In the genomic region with DNA sequence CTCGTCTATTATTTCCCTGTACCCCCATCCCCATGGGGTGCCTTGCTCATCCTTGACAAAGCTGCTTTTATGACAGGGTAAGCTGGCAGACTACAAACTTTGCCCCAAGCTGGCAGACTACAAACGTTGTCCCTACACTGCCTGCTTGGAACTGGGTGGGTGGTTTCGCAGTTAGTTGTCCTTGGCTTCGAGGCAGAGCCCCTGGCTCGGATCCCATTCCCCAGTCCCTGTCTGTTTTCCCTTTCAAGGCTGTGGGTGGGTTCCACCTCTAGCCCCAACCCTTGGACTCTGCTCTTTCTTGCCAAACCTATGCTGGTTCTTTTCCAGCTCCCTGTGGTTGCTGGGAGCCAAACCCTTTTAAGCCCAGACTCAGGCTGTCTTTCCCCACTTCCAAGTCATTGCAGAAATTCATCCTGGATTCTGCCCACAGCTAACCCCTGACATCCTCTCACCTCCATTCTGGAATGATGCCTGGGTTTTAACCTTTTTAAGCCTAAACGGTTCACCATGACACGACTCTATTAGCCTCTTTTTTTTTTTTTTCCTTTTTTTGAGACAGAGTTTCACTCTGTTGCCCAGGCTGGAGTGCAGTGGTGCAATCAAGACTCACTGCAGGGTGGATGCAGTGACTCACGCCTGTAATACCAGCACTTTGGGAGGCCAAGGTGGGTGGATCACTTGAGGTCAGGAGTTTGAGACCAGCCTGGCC, we compare ENCODE assay signal across 8 cellular contexts. TPM values are rescaled to one million over a fixed set of nuclear protein-coding genes. Genes with fewer than 3 reads are reported as not detected.
DNase-seq lines count a peak whose midpoint lies in the region; ATAC-seq, FAIRE-seq and TF ChIP-seq lines count a peak whose summit lies in the region.

No MANE protein-coding gene starts in this region.

- peaks cover 12% of the 10 kb centered on the region for H3K4me1 Mint-ChIP-seq in activated CD8-positive, alpha-beta T cell treated with anti-CD3 and anti-CD28 coated beads, Interleukin-2, amount 10 ng/mL, durations not matched to agents 7 days and 5 days (ENCODE audit: low read depth)

- H3K4me2 ChIP-seq in BLaER1 treated with 17β-estradiol and CSF1 and Interleukin-3, amounts not matched to agents 10 nM and 100 nM, result peak overlapping the region in 10 of 11 experiments; percentile 8 to 66 (median 30); a peak in 14 of 22 replicates

- no peak overlapping the region for H3K4me3 Mint-ChIP-seq in activated CD8-positive, alpha-beta T cell treated with anti-CD3 and anti-CD28 coated beads, Interleukin-2, amount 10 ng/mL, durations not matched to agents 7 days and 5 days

- no peak for ATAC-seq in HG02798 (IDR thresholded peaks at IDR 0.05; ENCODE audit: poor library complexity, unreplicated experiment)
- no peak for ATAC-seq in activated CD8-positive, alpha-beta T cell treated with anti-CD3 and anti-CD28 coated beads, Interleukin-2, amount 10 ng/mL, durations not matched to agents 7 days and 5 days

- H3K4me1 ChIP-seq in BLaER1 treated with 17β-estradiol and CSF1 and Interleukin-3, amounts not matched to agents 10 nM and 100 nM, result peaks cover 26 to 72% (median 59%) of the 10 kb centered on the region in 10 experiments

- TF ChIP-seq CTCF in fibroblast of villous mesenchyme (IDR thresholded peaks at IDR 0.05; ENCODE audit: insufficient read depth, low read depth, low read length), result no peak

- no peak overlapping the region for H3K4me3 ChIP-seq in BLaER1 treated with 17β-estradiol and CSF1 and Interleukin-3, amounts not matched to agents 10 nM and 100 nM
- no peak overlapping the region for H3K4me3 ChIP-seq in fibroblast of villous mesenchyme (ENCODE audit: low read depth, low read length)

- DNase-seq in RCC 7860 (ENCODE audit: low spot score), result peak; percentile 13
- peak; percentile 77 for DNase-seq in fibroblast of villous mesenchyme (ENCODE audit: low read depth)
- DNase-seq in posterior vena cava (ENCODE audit: low spot score), result peak; percentile 93
- DNase-seq in NCI-H774 (lab: John Stamatoyannopoulos, UW), result no peak
- DNase-seq in KBM-7, result no peak
- no peak for DNase-seq in activated CD8-positive, alpha-beta T cell treated with anti-CD3 and anti-CD28 coated beads, Interleukin-2, amount 10 ng/mL, durations not matched to agents 7 days and 5 days

- POLR2A ChIA-PET in activated CD8-positive, alpha-beta T cell treated with anti-CD3 and anti-CD28 coated beads, Interleukin-2, amount 10 ng/mL, durations not matched to agents 7 days and 5 days (lab: Charles Lee), result interaction anchor here (3.5 kb wide), 1 partner anchor 10 kb away, joined by 27 read pairs; a partner anchor contains a TSS

- FAIRE-seq in RCC 7860 (lab: Jason Lieb, UNC), result peak; percentile 27

- H3K9me3 Mint-ChIP-seq in activated CD8-positive, alpha-beta T cell treated with anti-CD3 and anti-CD28 coated beads, Interleukin-2, amount 10 ng/mL, durations not matched to agents 7 days and 5 days (ENCODE audit: insufficient read depth), result no peaks in the 10 kb centered on the region

- no peaks in the 10 kb centered on the region for H3K27me3 ChIP-seq in BLaER1 treated with 17β-estradiol and CSF1 and Interleukin-3, amounts not matched to agents 10 nM and 100 nM

- H4K20me1 ChIP-seq in BLaER1 treated with 17β-estradiol and CSF1 and Interleukin-3, amounts not matched to agents 10 nM and 100 nM, result peaks cover 0 to 17% (median 0%) of the 10 kb centered on the region in 11 experiments; a peak in 9 of 22 replicates

- peak overlapping the region in 5 of 11 experiments; percentile 6 to 30 (median 16); a peak in 5 of 22 replicates for H3K9ac ChIP-seq in BLaER1 treated with 17β-estradiol and CSF1 and Interleukin-3, amounts not matched to agents 10 nM and 100 nM

- intact Hi-C loops in posterior vena cava (cut with DNase I), result no loop called here

- H3K27ac ChIP-seq in BLaER1 treated with 17β-estradiol and CSF1 and Interleukin-3, amounts not matched to agents 10 nM and 100 nM, result peak overlapping the region in 9 of 11 experiments; percentile 30 to 71 (median 59); a peak in 19 of 22 replicates

- no peaks in the 10 kb centered on the region for H3K27me3 Mint-ChIP-seq in activated CD8-positive, alpha-beta T cell treated with anti-CD3 and anti-CD28 coated beads, Interleukin-2, amount 10 ng/mL, durations not matched to agents 7 days and 5 days (ENCODE audit: low read depth)

- H3K9me3 ChIP-seq in BLaER1 treated with 17β-estradiol and CSF1 and Interleukin-3, amounts not matched to agents 10 nM and 100 nM (replicated peaks in 1 of 11), result peaks cover 0 to 5% (median 0%) of the 10 kb centered on the region in 11 experiments; a peak in 2 of 22 replicates

- no peak overlapping the region for H3K27ac Mint-ChIP-seq in activated CD8-positive, alpha-beta T cell treated with anti-CD3 and anti-CD28 coated beads, Interleukin-2, amount 10 ng/mL, durations not matched to agents 7 days and 5 days

- in situ Hi-C loops in KBM-7 (cut with MboI; ENCODE audit: low pct_unique_long_range_greater_than_20kb, low sequenced_read_pairs), result no loop called here

- CTCF ChIA-PET in activated CD8-positive, alpha-beta T cell treated with anti-CD3 and anti-CD28 coated beads, Interleukin-2, amount 10 ng/mL, durations not matched to agents 7 days and 5 days (lab: Charles Lee), result interaction anchor here (1.0 kb wide), 1 partner anchor 71 kb away, joined by 5 read pairs; a partner anchor contains a TSS

- peaks cover 8% of the 10 kb centered on the region for H3K36me3 Mint-ChIP-seq in activated CD8-positive, alpha-beta T cell treated with anti-CD3 and anti-CD28 coated beads, Interleukin-2, amount 10 ng/mL, durations not matched to agents 7 days and 5 days (ENCODE audit: low read depth)

- peaks cover 44 to 53% (median 49%) of the 10 kb centered on the region in 11 experiments for H3K36me3 ChIP-seq in BLaER1 treated with 17β-estradiol and CSF1 and Interleukin-3, amounts not matched to agents 10 nM and 100 nM

RNA-seq across cellular contexts. Expression of a gene that starts 9.2 kb away (rescaled TPM):
- total RNA-seq in fibroblast of villous mesenchyme, result 24.8 and 32.8 TPM in 2 replicates
- total RNA-seq in posterior vena cava, result 10 to 100 TPM; 39.7 to 51.7 TPM
- total RNA-seq in activated CD8-positive, alpha-beta T cell treated with anti-CD3 and anti-CD28 coated beads, Interleukin-2, amount 10 ng/mL, durations not matched to agents 7 days and 5 days, result 100 to 1,000 TPM; 168 to 182 TPM

RNA-seq across cellular contexts. Expression of a gene that starts 14.3 kb away (rescaled TPM):
- total RNA-seq in fibroblast of villous mesenchyme (34.5 and 35.4 TPM in 2 replicates), posterior vena cava (10 to 100 TPM; 18.8 to 31.8 TPM)
- total RNA-seq in activated CD8-positive, alpha-beta T cell treated with anti-CD3 and anti-CD28 coated beads, Interleukin-2, amount 10 ng/mL, durations not matched to agents 7 days and 5 days, result 10 to 100 TPM; 29.3 to 32.5 TPM

RNA-seq across cellular contexts. Expression of a gene that starts 14.4 kb away (rescaled TPM):
- total RNA-seq in fibroblast of villous mesenchyme, result 0.43 and 0.64 TPM in 2 replicates
- total RNA-seq in posterior vena cava, result under 1 TPM; 0.24 to 0.46 TPM
- under 1 TPM; 0.55 to 0.70 TPM for total RNA-seq in activated CD8-positive, alpha-beta T cell treated with anti-CD3 and anti-CD28 coated beads, Interleukin-2, amount 10 ng/mL, durations not matched to agents 7 days and 5 days

RNA-seq across cellular contexts. Expression of a gene that starts 31.2 kb away (rescaled TPM):
- total RNA-seq in fibroblast of villous mesenchyme (84.4 and 118 TPM in 2 replicates), posterior vena cava (10 to 100 TPM; 63.4 to 68.9 TPM)
- 100 to 1,000 TPM; 118 to 121 TPM for total RNA-seq in activated CD8-positive, alpha-beta T cell treated with anti-CD3 and anti-CD28 coated beads, Interleukin-2, amount 10 ng/mL, durations not matched to agents 7 days and 5 days

RNA-seq across cellular contexts. Expression of a gene that starts 38.9 kb away (rescaled TPM):
- total RNA-seq in fibroblast of villous mesenchyme (9.9 and 12.6 TPM in 2 replicates), posterior vena cava (10 to 100 TPM; 38.6 to 73.9 TPM)
- total RNA-seq in activated CD8-positive, alpha-beta T cell treated with anti-CD3 and anti-CD28 coated beads, Interleukin-2, amount 10 ng/mL, durations not matched to agents 7 days and 5 days, result under 1 TPM; 0.70 to 0.90 TPM

Comparison
In these comparisons a context has a peak if more than half of its experiments do, and no peak if none do; other contexts are left out.
1. DNase-seq: peak in RCC 7860 (single experiment), fibroblast of villous mesenchyme (single experiment) and posterior vena cava (single experiment); none in NCI-H774 (single experiment), KBM-7 (single experiment) and activated CD8-positive, alpha-beta T cell treated with anti-CD3 and anti-CD28 coated beads, Interleukin-2, amount 10 ng/mL, durations not matched to agents 7 days and 5 days (single experiment).